In genomic region chr14:89155491-89155890, GRCh38 we compare ENCODE assay signal across 14 cellular contexts.
A peak's percentile ranks its signal among the peaks of the same experiment; 100 is the strongest.
DNase-seq lines count a peak whose midpoint lies in the region; ATAC-seq and TF ChIP-seq lines count a peak whose summit lies in the region.
"Had no signal": no experiment of that assay in that cellular context is flagged by ENCODE, and none has a peak within 500 bp of the region (broad histone marks: within the 10 kb centered on the region; RNA-seq: fewer than 3 reads in every experiment).

No MANE protein-coding gene starts in this region.

- no peak overlapping the region for H3K27ac Mint-ChIP-seq in GM23338
- H3K27ac Mint-ChIP-seq in WTC11 = no peak overlapping the region
- H3K27ac Mint-ChIP-seq in neural crest cell (ENCODE audit: unreplicated experiment) = peak overlapping the region; percentile 6
- peak overlapping the region; percentile 42 for H3K27ac Mint-ChIP-seq in stimulated activated naive B cell treated with anti-CD40 and anti-IgM and Interleukin-4, amounts not matched to agents 10 μg/mL and 1 μg/mL and 100 μg/mL, for 72 hours
- H3K27ac Mint-ChIP-seq: H9 had no signal

- H3K9me2 ChIP-seq in GM23338 (ENCODE audit: insufficient read depth) = 0 out of 2 replicates have a peak, but pooled peaks cover 2% of the 10 kb centered on the region

- H3K4me3 Mint-ChIP-seq in GM23338 (no peak overlapping the region), WTC11 (no peak overlapping the region), neural crest cell (no peak overlapping the region)
- H3K4me3 Mint-ChIP-seq in stimulated activated naive B cell treated with anti-CD40 and anti-IgM and Interleukin-4, amounts not matched to agents 10 μg/mL and 1 μg/mL and 100 μg/mL, for 72 hours = no peak overlapping the region
- H3K4me3 Mint-ChIP-seq: CD4-positive, alpha-beta memory T cell; H9 had no signal

- TF ChIP-seq CTCF in GM23338 (conservative IDR thresholded peaks at IDR 0.05; ENCODE audit: low read depth in 2 of 2) = no peak
- no peak for TF ChIP-seq CTCF in WTC11 (IDR thresholded peaks at IDR 0.05)
- TF ChIP-seq CTCF in neural crest cell (conservative IDR thresholded peaks at IDR 0.05) = no peak

- H3K36me3 ChIP-seq in GM23338 (ENCODE audit: insufficient read depth) (peaks cover 4% of the 10 kb centered on the region; the same call in 1 of the 2 replicates), MG63 (no peaks in the 10 kb centered on the region)

- H3K27ac ChIP-seq in GM23338 (ENCODE audit: low read depth) = no peak overlapping the region

- no peaks in the 10 kb centered on the region for H3K27me3 ChIP-seq in GM23338 (ENCODE audit: insufficient read depth)
- H3K27me3 ChIP-seq in MG63 = no peaks in the 10 kb centered on the region

- DNase-seq in GM23338 (ENCODE audit: low spot score) (no peak), WTC11 (ENCODE audit: low spot score) (no peak), neural crest cell (ENCODE audit: low read depth, low spot score) (no peak), MG63 (no peak)
- DNase-seq in stimulated activated naive B cell treated with anti-CD40 and anti-IgM and Interleukin-4, amounts not matched to agents 10 μg/mL and 1 μg/mL and 100 μg/mL, for 72 hours = no peak
- DNase-seq: C1 segment of cervical spinal cord; Caco-2; CD4-positive, alpha-beta memory T cell; DMS153; DND-41; H9 had no signal

- H3K4me1 Mint-ChIP-seq in GM23338 (peaks cover 21% of the 10 kb centered on the region), WTC11 (peaks cover 25% of the 10 kb centered on the region), neural crest cell (peaks cover 3% of the 10 kb centered on the region)
- peaks cover 7 to 17% of the 10 kb centered on the region in 2 donors for H3K4me1 Mint-ChIP-seq in stimulated activated naive B cell treated with anti-CD40 and anti-IgM and Interleukin-4, amounts not matched to agents 10 μg/mL and 1 μg/mL and 100 μg/mL, for 72 hours

- CTCF ChIA-PET in WTC11 (lab: Charles Lee) = no interaction called here

- H3K9me3 Mint-ChIP-seq in GM23338 = no peaks in the 10 kb centered on the region
- H3K9me3 Mint-ChIP-seq in WTC11 = peaks cover 26% of the 10 kb centered on the region
- peaks cover 5% of the 10 kb centered on the region for H3K9me3 Mint-ChIP-seq in neural crest cell
- H3K9me3 Mint-ChIP-seq in stimulated activated naive B cell treated with anti-CD40 and anti-IgM and Interleukin-4, amounts not matched to agents 10 μg/mL and 1 μg/mL and 100 μg/mL, for 72 hours = peaks cover 9 to 11% of the 10 kb centered on the region in 2 donors

- no peak overlapping the region for H3K4me2 ChIP-seq in GM23338

- H4K20me1 ChIP-seq in GM23338 (replicated peaks; ENCODE audit: insufficient read depth) = peaks cover 3% of the 10 kb centered on the region

- POLR2A ChIA-PET in WTC11 (lab: Charles Lee) = no interaction called here

- no peaks in the 10 kb centered on the region for H3K79me2 ChIP-seq in GM23338 (replicated peaks; ENCODE audit: insufficient read depth)

- H3K4me3 ChIP-seq in GM23338 (no peak overlapping the region), MG63 (no peak overlapping the region)

- no peaks in the 10 kb centered on the region for H3F3A ChIP-seq in GM23338 (replicated peaks; ENCODE audit: low read depth)

- H3K4me1 ChIP-seq in GM23338 (ENCODE audit: insufficient read depth) = peaks cover 22% of the 10 kb centered on the region
- H3K4me1 ChIP-seq: Caco-2 had no signal

- H3K9me3 ChIP-seq in MG63 = no peaks in the 10 kb centered on the region
- H3K9me3 ChIP-seq: Caco-2 had no signal

- ATAC-seq in GM23338 (no peak), WTC11 (no peak), HG03469 (IDR thresholded peaks at IDR 0.05; ENCODE audit: unreplicated experiment) (no peak), HG02642 (IDR thresholded peaks at IDR 0.05; ENCODE audit: poor library complexity, unreplicated experiment) (no peak)
- ATAC-seq in stimulated activated naive B cell treated with anti-CD40 and anti-IgM and Interleukin-4, amounts not matched to agents 10 μg/mL and 1 μg/mL and 100 μg/mL, for 72 hours (replicated peaks) = no peak
- ATAC-seq: HCT116 had no signal

- peaks cover 4% of the 10 kb centered on the region for H3K27me3 Mint-ChIP-seq in GM23338 (ENCODE audit: insufficient read depth, low read depth, poor library complexity)
- H3K27me3 Mint-ChIP-seq in WTC11 (ENCODE audit: low read depth) = no peaks in the 10 kb centered on the region; the same call in 1 of the 2 replicates
- no peaks in the 10 kb centered on the region for H3K27me3 Mint-ChIP-seq in neural crest cell (ENCODE audit: low read depth)
- H3K27me3 Mint-ChIP-seq in stimulated activated naive B cell treated with anti-CD40 and anti-IgM and Interleukin-4, amounts not matched to agents 10 μg/mL and 1 μg/mL and 100 μg/mL, for 72 hours = no peaks in the 10 kb centered on the region
- H3K27me3 Mint-ChIP-seq: CD4-positive, alpha-beta memory T cell had no signal

- peaks cover 34% of the 10 kb centered on the region for H3K36me3 Mint-ChIP-seq in GM23338 (ENCODE audit: low read depth)
- peaks cover 30% of the 10 kb centered on the region for H3K36me3 Mint-ChIP-seq in WTC11
- H3K36me3 Mint-ChIP-seq in neural crest cell (ENCODE audit: low read depth) = peaks cover 7% of the 10 kb centered on the region
- peaks cover 42 to 62% of the 10 kb centered on the region in 2 donors for H3K36me3 Mint-ChIP-seq in stimulated activated naive B cell treated with anti-CD40 and anti-IgM and Interleukin-4, amounts not matched to agents 10 μg/mL and 1 μg/mL and 100 μg/mL, for 72 hours

- H2AFZ ChIP-seq in GM23338 = no peak overlapping the region

TF ChIP-seq in GM23338, 12 proteins besides CTCF, POLR2A, EP300 and RAD21:
- TF ChIP-seq JUNB (IDR thresholded peaks at IDR 0.05; ENCODE audit: unreplicated experiment) (no peak), POLR2AphosphoS5 (IDR thresholded peaks at IDR 0.05; ENCODE audit: low read depth) (0 out of 2 replicates have a peak, but pooled peaks have one; percentile 28)
- TF ChIP-seq, protein P1, sequence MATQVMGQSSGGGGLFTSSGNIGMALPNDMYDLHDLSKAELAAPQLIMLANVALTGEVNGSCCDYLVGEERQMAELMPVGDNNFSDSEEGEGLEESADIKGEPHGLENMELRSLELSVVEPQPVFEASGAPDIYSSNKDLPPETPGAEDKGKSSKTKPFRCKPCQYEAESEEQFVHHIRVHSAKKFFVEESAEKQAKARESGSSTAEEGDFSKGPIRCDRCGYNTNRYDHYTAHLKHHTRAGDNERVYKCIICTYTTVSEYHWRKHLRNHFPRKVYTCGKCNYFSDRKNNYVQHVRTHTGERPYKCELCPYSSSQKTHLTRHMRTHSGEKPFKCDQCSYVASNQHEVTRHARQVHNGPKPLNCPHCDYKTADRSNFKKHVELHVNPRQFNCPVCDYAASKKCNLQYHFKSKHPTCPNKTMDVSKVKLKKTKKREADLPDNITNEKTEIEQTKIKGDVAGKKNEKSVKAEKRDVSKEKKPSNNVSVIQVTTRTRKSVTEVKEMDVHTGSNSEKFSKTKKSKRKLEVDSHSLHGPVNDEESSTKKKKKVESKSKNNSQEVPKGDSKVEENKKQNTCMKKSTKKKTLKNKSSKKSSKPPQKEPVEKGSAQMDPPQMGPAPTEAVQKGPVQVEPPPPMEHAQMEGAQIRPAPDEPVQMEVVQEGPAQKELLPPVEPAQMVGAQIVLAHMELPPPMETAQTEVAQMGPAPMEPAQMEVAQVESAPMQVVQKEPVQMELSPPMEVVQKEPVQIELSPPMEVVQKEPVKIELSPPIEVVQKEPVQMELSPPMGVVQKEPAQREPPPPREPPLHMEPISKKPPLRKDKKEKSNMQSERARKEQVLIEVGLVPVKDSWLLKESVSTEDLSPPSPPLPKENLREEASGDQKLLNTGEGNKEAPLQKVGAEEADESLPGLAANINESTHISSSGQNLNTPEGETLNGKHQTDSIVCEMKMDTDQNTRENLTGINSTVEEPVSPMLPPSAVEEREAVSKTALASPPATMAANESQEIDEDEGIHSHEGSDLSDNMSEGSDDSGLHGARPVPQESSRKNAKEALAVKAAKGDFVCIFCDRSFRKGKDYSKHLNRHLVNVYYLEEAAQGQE (IDR thresholded peaks at IDR 0.05; ENCODE audit: unreplicated experiment) = no peak
TF ChIP-seq in GM23338: peak in this region for 1.

TF ChIP-seq in WTC11, 78 proteins besides CTCF, POLR2A, EP300 and RAD21:
- TF ChIP-seq PRRX2 (CRISPR knock-in tag; IDR thresholded peaks at IDR 0.05) (0 out of 2 replicates have a peak, but pooled peaks have one; percentile 25), IRF2 (CRISPR knock-in tag; IDR thresholded peaks at IDR 0.05; ENCODE audit: borderline replicate concordance, low read depth) (no peak)
TF ChIP-seq in WTC11: peak in this region for 1.

Comparison
In these comparisons a context has a peak if more than half of its experiments do, and no peak if none do; other contexts are left out.
1. H3K27ac Mint-ChIP-seq: peak in neural crest cell (single experiment) and stimulated activated naive B cell treated with anti-CD40 and anti-IgM and Interleukin-4, amounts not matched to agents 10 μg/mL and 1 μg/mL and 100 μg/mL, for 72 hours (single experiment); none in GM23338 (single experiment) and WTC11 (single experiment).